In the genomic region with DNA sequence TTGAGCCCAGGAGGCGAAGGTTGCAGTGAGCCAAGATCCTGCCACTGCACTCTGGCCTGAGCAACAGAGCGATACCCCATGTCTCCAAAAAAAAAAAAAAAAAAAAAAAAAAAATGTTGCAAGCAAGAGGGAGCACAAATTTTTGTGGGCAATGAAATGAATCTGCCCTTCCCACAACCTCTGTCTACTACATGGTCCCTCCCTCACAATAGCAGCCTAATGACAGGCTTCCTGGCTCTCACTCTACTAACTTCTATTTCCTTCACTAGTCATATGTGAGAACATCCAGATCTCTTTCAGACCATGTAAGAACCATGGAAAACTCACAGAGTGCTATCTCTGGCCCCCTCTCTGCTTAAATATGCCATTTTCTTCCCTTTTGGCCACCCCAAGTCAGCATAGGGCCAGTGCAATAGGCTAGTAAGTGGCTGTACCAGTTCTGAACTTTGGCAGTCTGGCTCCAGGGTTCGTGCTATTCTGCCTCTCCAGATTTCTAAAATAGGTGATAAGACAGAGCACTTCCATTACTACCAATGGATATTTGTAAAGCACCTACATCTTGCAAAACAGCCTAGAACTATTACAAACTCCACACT, we compare ENCODE assay signal across 11 cellular contexts. TPM values are rescaled to one million over a fixed set of nuclear protein-coding genes. Genes with fewer than 3 reads are reported as not detected.
DNase-seq lines count a peak whose midpoint lies in the region; ATAC-seq and TF ChIP-seq lines count a peak whose summit lies in the region.
"Had no signal": no experiment of that assay in that cellular context is flagged by ENCODE, and none has a peak within 500 bp of the region (broad histone marks: within the 10 kb centered on the region; RNA-seq: fewer than 3 reads in every experiment).

No MANE protein-coding gene starts in this region.

- H3K9me3 ChIP-seq in HEK293 (ENCODE audit: control insufficient read depth, insufficient read depth, low read depth, low read length) (no peaks in the 10 kb centered on the region), mesodermal cell (ENCODE audit: control insufficient read depth, low read length) (no peaks in the 10 kb centered on the region), testis (no peaks in the 10 kb centered on the region)
- H3K9me3 ChIP-seq: BLaER1 treated with 17β-estradiol and CSF1 and Interleukin-3, amounts not matched to agents 10 nM and 100 nM had no signal

- 95% methylated on average over 2 of the region's 3 CpGs; no CpG with 5 or more reads in 1 of the 2 experiments for WGBS in mesodermal cell (ENCODE audit: insufficient coverage in 2 of 2), 2 experiments
- 86 to 97% methylated on average over 3 of the region's 3 CpGs for WGBS in testis, 2 donors

- CTCF ChIA-PET in HEK293 (lab: Yijun Ruan, JAX), result interaction anchor here (0.6 kb wide), 1 partner anchor 101 kb away, joined by 3 read pairs; no protein-coding TSS in a partner anchor

- no peak overlapping the region for H3K27ac ChIP-seq in HEK293 (ENCODE audit: extremely low read depth, low read depth, low read length)
- peak overlapping the region; percentile 2 for H3K27ac ChIP-seq in mesodermal cell (ENCODE audit: low read depth, low read length, severe bottlenecking)
- H3K27ac ChIP-seq in coronary artery, result no peak overlapping the region
- no peak overlapping the region for H3K27ac ChIP-seq in testis
- H3K27ac ChIP-seq: BLaER1 treated with 17β-estradiol and CSF1 and Interleukin-3, amounts not matched to agents 10 nM and 100 nM had no signal

- intact Hi-C loops in testis (cut with DNase I; ENCODE audit: low total_unique reads), result no loop called here

- no peaks in the 10 kb centered on the region for H3K9me3 Mint-ChIP-seq in central memory CD8-positive, alpha-beta T cell
- H3K9me3 Mint-ChIP-seq: activated naive CD4-positive, alpha-beta T cell treated with anti-CD3 and anti-CD28 coated beads, Interleukin-2, amount 50 U/mL, for 24 hours had no signal

- TF ChIP-seq CTCF in HEK293 (tag by site-specific recombination; IDR thresholded peaks at IDR 0.05) (no peak), coronary artery (IDR thresholded peaks at IDR 0.05) (no peak), testis (IDR thresholded peaks at IDR 0.05) (no peak)

- no peaks in the 10 kb centered on the region for H3K27me3 Mint-ChIP-seq in central memory CD8-positive, alpha-beta T cell
- H3K27me3 Mint-ChIP-seq: activated naive CD4-positive, alpha-beta T cell treated with anti-CD3 and anti-CD28 coated beads, Interleukin-2, amount 50 U/mL, for 24 hours had no signal

- peak overlapping the region; percentile 8 for H3K4me3 Mint-ChIP-seq in central memory CD8-positive, alpha-beta T cell
- H3K4me3 Mint-ChIP-seq: activated naive CD4-positive, alpha-beta T cell treated with anti-CD3 and anti-CD28 coated beads, Interleukin-2, amount 50 U/mL, for 24 hours had no signal

- no peak for TF ChIP-seq POLR2A in testis (IDR thresholded peaks at IDR 0.05)

- peak; percentile 50 for DNase-seq in AG20443 (ENCODE audit: low spot score)
- no peak for DNase-seq in central memory CD8-positive, alpha-beta T cell (ENCODE audit: low spot score in 2 of 2)
- no peak for DNase-seq in stimulated activated CD8-positive, alpha-beta memory T cell treated with anti-CD3 and anti-CD28 coated beads, Interleukin-4, amount 100 ng/mL, for 48 hours
- DNase-seq in coronary artery (ENCODE audit: low spot score), result no peak
- DNase-seq in testis, result no peak
- DNase-seq: stimulated activated CD4-positive, alpha-beta T cell treated with anti-CD3 and anti-CD28 coated beads, Interleukin-1b, Interleukin-23, amount 100 ng/mL, for 48 hours had no signal

- H3K4me1 ChIP-seq in HEK293 (ENCODE audit: control insufficient read depth, insufficient read depth, low read length) (peaks cover 17% of the 10 kb centered on the region), mesodermal cell (ENCODE audit: control insufficient read depth, insufficient read depth, low read length, poor library complexity, severe bottlenecking) (peaks cover 14% of the 10 kb centered on the region), testis (peaks cover 4% of the 10 kb centered on the region)

- no peaks in the 10 kb centered on the region for H3K27me3 ChIP-seq in testis

- H3K36me3 Mint-ChIP-seq in central memory CD8-positive, alpha-beta T cell (ENCODE audit: insufficient read depth), result peaks cover 13% of the 10 kb centered on the region

- no peak overlapping the region for H3K27ac Mint-ChIP-seq in central memory CD8-positive, alpha-beta T cell (ENCODE audit: low read depth)
- H3K27ac Mint-ChIP-seq: activated naive CD4-positive, alpha-beta T cell treated with anti-CD3 and anti-CD28 coated beads, Interleukin-2, amount 50 U/mL, for 24 hours had no signal

- POLR2A ChIA-PET in HEK293 (lab: Yijun Ruan, JAX), result no interaction called here

- ATAC-seq in central memory CD8-positive, alpha-beta T cell (replicated peaks; ENCODE audit: extremely low read depth, poor library complexity, severe bottlenecking), result no peak
- ATAC-seq in HG02970 (IDR thresholded peaks at IDR 0.05; ENCODE audit: low FRiP score, unreplicated experiment), result no peak

- H3K36me3 ChIP-seq in HEK293 (ENCODE audit: control insufficient read depth in 2 of 2, insufficient read depth in 1 of 2, low read length in 2 of 2) (no peaks in the 10 kb centered on the region), mesodermal cell (ENCODE audit: control insufficient read depth, insufficient read depth, low read length) (peaks cover 4% of the 10 kb centered on the region), testis (ENCODE audit: low read depth, missing control alignments) (no peaks in the 10 kb centered on the region)

- H3K4me1 Mint-ChIP-seq in central memory CD8-positive, alpha-beta T cell, result peaks cover 78% of the 10 kb centered on the region

- no peak overlapping the region for H3K4me3 ChIP-seq in HEK293 (ENCODE audit: low read depth, low read length)
- H3K4me3 ChIP-seq in mesodermal cell (ENCODE audit: extremely low read depth, insufficient read depth, low read length, poor library complexity, severe bottlenecking), result no peak overlapping the region
- no peak overlapping the region for H3K4me3 ChIP-seq in coronary artery
- H3K4me3 ChIP-seq in testis, result no peak overlapping the region
- H3K4me3 ChIP-seq: BLaER1 treated with 17β-estradiol and CSF1 and Interleukin-3, amounts not matched to agents 10 nM and 100 nM had no signal

TF ChIP-seq in HEK293, 187 proteins besides CTCF, POLR2A, EP300 and RAD21:
- TF ChIP-seq ZNF362 (tag by site-specific recombination; IDR thresholded peaks at IDR 0.05), result peak; percentile 87
- TF ChIP-seq, protein P1, sequence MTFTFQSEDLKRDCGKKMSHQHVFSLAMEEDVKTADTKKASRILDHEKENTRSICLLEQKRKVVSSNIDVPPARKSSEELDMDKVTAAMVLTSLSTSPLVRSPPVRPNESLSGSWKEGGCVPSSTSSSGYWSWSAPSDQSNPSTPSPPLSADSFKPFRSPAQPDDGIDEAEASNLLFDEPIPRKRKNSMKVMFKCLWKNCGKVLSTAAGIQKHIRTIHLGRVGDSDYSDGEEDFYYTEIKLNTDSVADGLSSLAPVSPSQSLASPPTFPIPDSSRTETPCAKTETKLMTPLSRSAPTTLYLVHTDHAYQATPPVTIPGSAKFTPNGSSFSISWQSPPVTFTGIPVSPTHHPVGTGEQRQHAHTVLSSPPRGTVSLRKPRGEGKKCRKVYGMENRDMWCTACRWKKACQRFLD (tag by site-specific recombination; IDR thresholded peaks at IDR 0.05), result no peak

RNA-seq across cellular contexts. Expression of gene OSBPL8, which starts 7.1 kb away (rescaled TPM):
- polyA plus RNA-seq in mesodermal cell (2013, experiment 1 of 2), result 68.1 TPM
- 65.8 TPM for polyA plus RNA-seq in mesodermal cell (2013, experiment 2 of 2)
- 10 to 100 TPM; 64.3 to 77.5 TPM for total RNA-seq in testis
- polyA plus RNA-seq in testis (ENCODE audit: insufficient read depth, low read depth, low replicate concordance), result 19.1 TPM
